23 cellular contexts compared by ENCODE assay signal in the genomic region with DNA sequence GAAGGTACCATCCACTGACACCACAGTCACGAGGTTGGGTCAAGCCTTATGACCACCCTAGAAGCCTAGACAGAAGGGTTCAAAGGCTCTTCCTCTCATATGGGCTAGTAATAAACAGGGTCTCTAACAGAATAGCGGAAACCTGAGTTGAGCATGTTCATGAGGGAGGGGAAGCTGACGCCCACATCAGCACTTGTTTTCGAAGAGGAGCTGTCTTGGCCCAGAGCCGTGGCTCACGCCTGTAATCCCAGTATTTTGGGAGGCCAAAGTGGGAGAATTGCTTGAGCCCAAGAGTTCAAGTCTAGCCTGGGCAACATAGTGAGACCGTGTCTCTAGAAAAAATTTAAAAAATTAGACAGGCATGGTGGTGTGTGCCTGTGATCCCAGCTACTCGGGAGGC. TPM values are rescaled to one million over a fixed set of nuclear protein-coding genes. Genes with fewer than 3 reads are reported as not detected.
DNase-seq lines count a peak whose midpoint lies in the region; ATAC-seq lines count a peak whose summit lies in the region.
"Had no signal": no experiment of that assay in that cellular context is flagged by ENCODE, and none has a peak within 500 bp of the region (broad histone marks: within the 10 kb centered on the region; RNA-seq: fewer than 3 reads in every experiment).

No MANE protein-coding gene starts in this region.

- peak overlapping the region; percentile 97 for H3K27ac Mint-ChIP-seq in activated T-cell treated with anti-CD3 and anti-CD28 coated beads, Interleukin-2, amount 50 U/mL, for 72 hours
- H3K27ac Mint-ChIP-seq in T-cell, result peak overlapping the region; percentile 97 to 99
- peak overlapping the region; percentile 95 for H3K27ac Mint-ChIP-seq in activated naive CD8-positive, alpha-beta T cell treated with anti-CD3 and anti-CD28 coated beads, Interleukin-2, amount 50 U/mL, for 24 hours
- H3K27ac Mint-ChIP-seq in stimulated activated naive B cell treated with anti-CD40 and anti-IgM and Interleukin-4, amounts not matched to agents 10 μg/mL and 1 μg/mL and 100 μg/mL, for 72 hours, result peak overlapping the region; percentile 47
- H3K27ac Mint-ChIP-seq: mesothelial cell of epicardium had no signal

- CTCF ChIA-PET in T-cell (lab: Charles Lee), result interaction anchor here (0.5 to 1.0 kb wide), 11 partner anchors 15 to 160 kb away, joined by 3 to 8 read pairs (median 4); no protein-coding TSS in a partner anchor

- no peaks in the 10 kb centered on the region for H3K9me3 Mint-ChIP-seq in activated T-cell treated with anti-CD3 and anti-CD28 coated beads, Interleukin-2, amount 50 U/mL, for 72 hours
- no peaks in the 10 kb centered on the region for H3K9me3 Mint-ChIP-seq in T-cell
- no peaks in the 10 kb centered on the region for H3K9me3 Mint-ChIP-seq in activated naive CD8-positive, alpha-beta T cell treated with anti-CD3 and anti-CD28 coated beads, Interleukin-2, amount 50 U/mL, for 24 hours
- H3K9me3 Mint-ChIP-seq in stimulated activated naive B cell treated with anti-CD40 and anti-IgM and Interleukin-4, amounts not matched to agents 10 μg/mL and 1 μg/mL and 100 μg/mL, for 72 hours, result peaks cover 0 to 2% of the 10 kb centered on the region in 2 donors

- no peak for DNase-seq in activated T-cell treated with anti-CD3 and anti-CD28 coated beads, Interleukin-2, amount 50 U/mL, for 72 hours
- DNase-seq in activated T-cell treated with anti-CD3 and anti-CD28 coated beads, Interleukin-2, amount 50 U/mL, for 1 hour, result no peak
- no peak for DNase-seq in T-cell
- no peak for DNase-seq in activated naive CD8-positive, alpha-beta T cell treated with anti-CD3 and anti-CD28 coated beads, Interleukin-2, amount 50 U/mL, for 24 hours
- DNase-seq in stimulated activated naive B cell treated with anti-CD40 and anti-IgM and Interleukin-4, amounts not matched to agents 10 μg/mL and 1 μg/mL and 100 μg/mL, for 72 hours, result no peak
- DNase-seq: COR-L47; EL; gastrocnemius medialis; H7; left cardiac atrium; MM.1S; NCI-H1694; NCI-H226; stimulated activated CD4-positive, alpha-beta T cell treated with anti-CD3 and anti-CD28 coated beads, Interleukin-15, amount 100 ng/mL, for 24 hours; stimulated activated naive CD4-positive, alpha-beta T cell treated with Interleukin-2 at 50 U/mL for 16 hours; upper lobe of left lung had no signal

- H3K27me3 Mint-ChIP-seq in activated T-cell treated with anti-CD3 and anti-CD28 coated beads, Interleukin-2, amount 50 U/mL, for 72 hours (ENCODE audit: low read depth), result no peaks in the 10 kb centered on the region
- H3K27me3 Mint-ChIP-seq in T-cell, result no peaks in the 10 kb centered on the region
- H3K27me3 Mint-ChIP-seq in activated naive CD8-positive, alpha-beta T cell treated with anti-CD3 and anti-CD28 coated beads, Interleukin-2, amount 50 U/mL, for 24 hours, result no peaks in the 10 kb centered on the region
- H3K27me3 Mint-ChIP-seq in stimulated activated naive B cell treated with anti-CD40 and anti-IgM and Interleukin-4, amounts not matched to agents 10 μg/mL and 1 μg/mL and 100 μg/mL, for 72 hours, result no peaks in the 10 kb centered on the region

- H3K4me1 Mint-ChIP-seq in activated T-cell treated with anti-CD3 and anti-CD28 coated beads, Interleukin-2, amount 50 U/mL, for 72 hours (ENCODE audit: low read depth), result peaks cover 96% of the 10 kb centered on the region
- peaks cover 85 to 93% (median 90%) of the 10 kb centered on the region in 3 donors for H3K4me1 Mint-ChIP-seq in T-cell
- H3K4me1 Mint-ChIP-seq in activated naive CD8-positive, alpha-beta T cell treated with anti-CD3 and anti-CD28 coated beads, Interleukin-2, amount 50 U/mL, for 24 hours, result peaks cover 85% of the 10 kb centered on the region
- peaks cover 68 to 82% of the 10 kb centered on the region in 2 donors for H3K4me1 Mint-ChIP-seq in stimulated activated naive B cell treated with anti-CD40 and anti-IgM and Interleukin-4, amounts not matched to agents 10 μg/mL and 1 μg/mL and 100 μg/mL, for 72 hours

- POLR2A ChIA-PET in T-cell (lab: Charles Lee), result interaction anchor here (0.6 to 0.9 kb wide), 4 partner anchors 23 to 137 kb away, joined by 3 to 10 read pairs (median 4); no protein-coding TSS in a partner anchor

- no peak for ATAC-seq in activated T-cell treated with anti-CD3 and anti-CD28 coated beads, Interleukin-2, amount 50 U/mL, for 72 hours (replicated peaks in 1 of 2)
- ATAC-seq in T-cell (replicated peaks in 1 of 4), result no peak
- ATAC-seq in activated naive CD8-positive, alpha-beta T cell treated with anti-CD3 and anti-CD28 coated beads, Interleukin-2, amount 50 U/mL, for 24 hours, result no peak
- ATAC-seq in stimulated activated naive B cell treated with anti-CD40 and anti-IgM and Interleukin-4, amounts not matched to agents 10 μg/mL and 1 μg/mL and 100 μg/mL, for 72 hours (replicated peaks), result no peak
- no peak for ATAC-seq in GM21717 (IDR thresholded peaks at IDR 0.05; ENCODE audit: unreplicated experiment)
- no peak for ATAC-seq in HG03520 (IDR thresholded peaks at IDR 0.05; ENCODE audit: unreplicated experiment)
- no peak for ATAC-seq in GM21737 (IDR thresholded peaks at IDR 0.05; ENCODE audit: unreplicated experiment)
- ATAC-seq: gastrocnemius medialis, HepG2, left cardiac atrium had no signal

- peaks cover 0 to 5% of the 10 kb centered on the region in 2 donors for H3K36me3 Mint-ChIP-seq in activated T-cell treated with anti-CD3 and anti-CD28 coated beads, Interleukin-2, amount 50 U/mL, for 72 hours (ENCODE audit: insufficient read depth in 2 of 2)
- no peaks in the 10 kb centered on the region for H3K36me3 Mint-ChIP-seq in T-cell
- no peaks in the 10 kb centered on the region for H3K36me3 Mint-ChIP-seq in activated naive CD8-positive, alpha-beta T cell treated with anti-CD3 and anti-CD28 coated beads, Interleukin-2, amount 50 U/mL, for 24 hours (ENCODE audit: low read depth)
- peaks cover 0 to 4% of the 10 kb centered on the region in 2 donors for H3K36me3 Mint-ChIP-seq in stimulated activated naive B cell treated with anti-CD40 and anti-IgM and Interleukin-4, amounts not matched to agents 10 μg/mL and 1 μg/mL and 100 μg/mL, for 72 hours
- H3K36me3 Mint-ChIP-seq: mesothelial cell of epicardium had no signal

- H3K4me3 Mint-ChIP-seq in activated T-cell treated with anti-CD3 and anti-CD28 coated beads, Interleukin-2, amount 50 U/mL, for 72 hours, result peak overlapping the region; percentile 65 to 77
- peak overlapping the region; percentile 70 to 82 (median 71) for H3K4me3 Mint-ChIP-seq in T-cell
- H3K4me3 Mint-ChIP-seq in activated naive CD8-positive, alpha-beta T cell treated with anti-CD3 and anti-CD28 coated beads, Interleukin-2, amount 50 U/mL, for 24 hours, result peak overlapping the region; percentile 82
- H3K4me3 Mint-ChIP-seq in stimulated activated naive B cell treated with anti-CD40 and anti-IgM and Interleukin-4, amounts not matched to agents 10 μg/mL and 1 μg/mL and 100 μg/mL, for 72 hours, result no peak overlapping the region
- H3K4me3 Mint-ChIP-seq: mesothelial cell of epicardium had no signal

RNA-seq across cellular contexts. Expression of gene TMSB4X, which starts 21.5 kb away (rescaled TPM):
- 1,000 to 10,000 TPM; 4,011 to 4,477 TPM for total RNA-seq in activated T-cell treated with anti-CD3 and anti-CD28 coated beads, Interleukin-2, amount 50 U/mL, for 72 hours
- 1,000 to 10,000 TPM; 5,030 to 6,201 (median 5,880) TPM for total RNA-seq in T-cell

RNA-seq across cellular contexts. Expression of gene TLR8, which starts 47.0 kb away (rescaled TPM):
- not detected for total RNA-seq in activated T-cell treated with anti-CD3 and anti-CD28 coated beads, Interleukin-2, amount 50 U/mL, for 72 hours
- not detected for total RNA-seq in T-cell
- total RNA-seq: dermis microvascular lymphatic vessel endothelial cell, epithelial cell of proximal tubule, H7, HepG2, mesothelial cell of epicardium had no signal

Comparison
In these comparisons a context has a peak if more than half of its experiments do, and no peak if none do; other contexts are left out.
1. H3K27ac Mint-ChIP-seq: peak in every context shown above with its lines; median percentile 98 in T-cell; 97 in activated T-cell treated with anti-CD3 and anti-CD28 coated beads, Interleukin-2, amount 50 U/mL, for 72 hours; 95 in activated naive CD8-positive, alpha-beta T cell treated with anti-CD3 and anti-CD28 coated beads, Interleukin-2, amount 50 U/mL, for 24 hours; 47 in stimulated activated naive B cell treated with anti-CD40 and anti-IgM and Interleukin-4, amounts not matched to agents 10 μg/mL and 1 μg/mL and 100 μg/mL, for 72 hours.
2. H3K4me3 Mint-ChIP-seq: peak in activated T-cell treated with anti-CD3 and anti-CD28 coated beads, Interleukin-2, amount 50 U/mL, for 72 hours (2 of 2), T-cell (3 of 3) and activated naive CD8-positive, alpha-beta T cell treated with anti-CD3 and anti-CD28 coated beads, Interleukin-2, amount 50 U/mL, for 24 hours (single experiment); none in stimulated activated naive B cell treated with anti-CD40 and anti-IgM and Interleukin-4, amounts not matched to agents 10 μg/mL and 1 μg/mL and 100 μg/mL, for 72 hours (0 of 2).